In genomic region chr15:29039466-29040366, GRCh38 we compare ENCODE assay signal across 15 cellular contexts.
A peak's percentile ranks its signal among the peaks of the same experiment; 100 is the strongest.
DNase-seq lines count a peak whose midpoint lies in the region; ATAC-seq and TF ChIP-seq lines count a peak whose summit lies in the region.
"Had no signal": no experiment of that assay in that cellular context is flagged by ENCODE, and none has a peak within 500 bp of the region (broad histone marks: within the 10 kb centered on the region; RNA-seq: fewer than 3 reads in every experiment).

No MANE protein-coding gene starts in this region.

- H3K27ac Mint-ChIP-seq in CD8-positive, alpha-beta T cell = peak overlapping the region; percentile 75
- peak overlapping the region in 6 of 9 donors; percentile 4 to 61 (median 38) for H3K27ac Mint-ChIP-seq in naive thymus-derived CD4-positive, alpha-beta T cell

- no peaks in the 10 kb centered on the region for H3K9me3 Mint-ChIP-seq in CD8-positive, alpha-beta T cell
- no peaks in the 10 kb centered on the region for H3K9me3 Mint-ChIP-seq in naive thymus-derived CD4-positive, alpha-beta T cell
- H3K9me3 Mint-ChIP-seq: T-cell had no signal

- POLR2A ChIA-PET in CD8-positive, alpha-beta T cell (lab: Charles Lee) = interaction anchor here (0.5 kb wide), 1 partner anchor 12 kb away, joined by 3 read pairs; no protein-coding TSS in a partner anchor
- POLR2A ChIA-PET in naive thymus-derived CD4-positive, alpha-beta T cell (lab: Charles Lee) = no interaction called here

- H3K4me1 Mint-ChIP-seq in CD8-positive, alpha-beta T cell (ENCODE audit: low read depth) = peaks cover 72% of the 10 kb centered on the region
- H3K4me1 Mint-ChIP-seq in naive thymus-derived CD4-positive, alpha-beta T cell = peaks cover 14 to 95% (median 82%) of the 10 kb centered on the region in 7 donors

- peak in 1 of 7 experiments; percentile 42 for DNase-seq in CD8-positive, alpha-beta T cell
- peak; percentile 12 for DNase-seq in KBM-7
- DNase-seq in astrocyte of the hippocampus (ENCODE audit: low read depth, low spot score) = peak; percentile 87
- no peak for DNase-seq in naive thymus-derived CD4-positive, alpha-beta T cell
- DNase-seq in thyroid gland = no peak
- DNase-seq in NCI-H2227 (lab: John Stamatoyannopoulos, UW; ENCODE audit: unreplicated experiment) = no peak
- no peak for DNase-seq in WERI-Rb-1
- DNase-seq: central memory CD4-positive, alpha-beta T cell; NCI-H2081; NCI-H774; stimulated activated CD4-positive, alpha-beta T cell treated with anti-CD3 and anti-CD28 coated beads, Interleukin-12 subunit alpha, Interleukin-12 subunit beta, amount 100 ng/mL, for 4 hours; T-cell; trophoblast cell had no signal

- no peak for TF ChIP-seq POLR2A in thyroid gland (IDR thresholded peaks at IDR 0.05)

- H3K27me3 Mint-ChIP-seq in CD8-positive, alpha-beta T cell (ENCODE audit: low read depth) = no peaks in the 10 kb centered on the region
- no peaks in the 10 kb centered on the region for H3K27me3 Mint-ChIP-seq in naive thymus-derived CD4-positive, alpha-beta T cell
- H3K27me3 Mint-ChIP-seq: T-cell had no signal

- H3K4me1 ChIP-seq in CD8-positive, alpha-beta T cell (ENCODE audit: insufficient read depth, low read length) = peaks cover 41% of the 10 kb centered on the region
- H3K4me1 ChIP-seq in naive thymus-derived CD4-positive, alpha-beta T cell (ENCODE audit: control insufficient read depth in 2 of 2, insufficient read depth in 2 of 2, low read length in 2 of 2) = peaks cover 11 to 19% of the 10 kb centered on the region in 2 donors
- H3K4me1 ChIP-seq in thyroid gland = no peaks in the 10 kb centered on the region

- H3K36me3 ChIP-seq in CD8-positive, alpha-beta T cell (ENCODE audit: insufficient read depth, low read length) = no peaks in the 10 kb centered on the region
- H3K36me3 ChIP-seq in naive thymus-derived CD4-positive, alpha-beta T cell (ENCODE audit: control insufficient read depth in 2 of 3, insufficient read depth in 3 of 3, low read length in 3 of 3) = peaks cover 0 to 4% (median 0%) of the 10 kb centered on the region in 3 experiments
- H3K36me3 ChIP-seq in thyroid gland (no peaks in the 10 kb centered on the region), WERI-Rb-1 (no peaks in the 10 kb centered on the region)

- H3K9me3 ChIP-seq in CD8-positive, alpha-beta T cell (ENCODE audit: low read length) = no peaks in the 10 kb centered on the region
- no peaks in the 10 kb centered on the region for H3K9me3 ChIP-seq in naive thymus-derived CD4-positive, alpha-beta T cell (ENCODE audit: control insufficient read depth in 2 of 3, low read length in 3 of 3)
- H3K9me3 ChIP-seq in thyroid gland (no peaks in the 10 kb centered on the region), WERI-Rb-1 (ENCODE audit: severe bottlenecking) (no peaks in the 10 kb centered on the region)

- no peaks in the 10 kb centered on the region for H3K27me3 ChIP-seq in CD8-positive, alpha-beta T cell (ENCODE audit: insufficient read depth, low read length)
- no peaks in the 10 kb centered on the region for H3K27me3 ChIP-seq in naive thymus-derived CD4-positive, alpha-beta T cell (ENCODE audit: control insufficient read depth in 2 of 2, insufficient read depth in 2 of 2, low read length in 2 of 2)
- H3K27me3 ChIP-seq in thyroid gland (no peaks in the 10 kb centered on the region), WERI-Rb-1 (ENCODE audit: insufficient read depth, low read depth, severe bottlenecking) (no peaks in the 10 kb centered on the region)

- CTCF ChIA-PET in CD8-positive, alpha-beta T cell (lab: Charles Lee) = interaction anchor here (1.7 kb wide), 1 partner anchor 49 kb away, joined by 4 read pairs; no protein-coding TSS in a partner anchor
- CTCF ChIA-PET in naive thymus-derived CD4-positive, alpha-beta T cell (lab: Charles Lee) = no interaction called here

- intact Hi-C loops in CD8-positive, alpha-beta T cell (cut with DNase I, micrococcal nuclease) = no loop called here
- intact Hi-C loops in naive thymus-derived CD4-positive, alpha-beta T cell (cut with micrococcal nuclease) = no loop called here
- intact Hi-C loops in thyroid gland (cut with DNase I) = no loop called here

- no peak for TF ChIP-seq CTCF in CD8-positive, alpha-beta T cell (IDR thresholded peaks at IDR 0.05)
- TF ChIP-seq CTCF in thyroid gland (IDR thresholded peaks at IDR 0.05) (no peak), WERI-Rb-1 (IDR thresholded peaks at IDR 0.05; ENCODE audit: low read depth, low read length) (no peak)

- WGBS in thyroid gland, 2 donors = 81 to 85% methylated on average over 13 of the region's 13 CpGs

- no peak overlapping the region for H3K4me3 ChIP-seq in CD8-positive, alpha-beta T cell (ENCODE audit: low read depth, low read length)
- no peak overlapping the region for H3K4me3 ChIP-seq in naive thymus-derived CD4-positive, alpha-beta T cell (ENCODE audit: low read length)
- H3K4me3 ChIP-seq in thyroid gland (replicated peaks in 1 of 3) = no peak overlapping the region
- H3K4me3 ChIP-seq in WERI-Rb-1 (ENCODE audit: low read depth, low read length) = no peak overlapping the region

- H3K4me3 Mint-ChIP-seq in CD8-positive, alpha-beta T cell = peak overlapping the region; percentile 29
- H3K4me3 Mint-ChIP-seq in naive thymus-derived CD4-positive, alpha-beta T cell = peak overlapping the region in 5 of 10 donors; percentile 8 to 44 (median 12)

- peaks cover 8% of the 10 kb centered on the region for H3K36me3 Mint-ChIP-seq in CD8-positive, alpha-beta T cell
- peaks cover 0 to 22% (median 9%) of the 10 kb centered on the region in 5 donors for H3K36me3 Mint-ChIP-seq in naive thymus-derived CD4-positive, alpha-beta T cell
- H3K36me3 Mint-ChIP-seq: T-cell had no signal

- in situ Hi-C loops in KBM-7 (cut with MboI; ENCODE audit: low pct_unique_long_range_greater_than_20kb, low sequenced_read_pairs) = loop anchor here (25.0 kb wide), 1 partner anchor 102 kb away; no protein-coding TSS in a partner anchor

- ATAC-seq in CD8-positive, alpha-beta T cell = peak; percentile 57
- ATAC-seq in naive thymus-derived CD4-positive, alpha-beta T cell = peak; percentile 32
- no peak for ATAC-seq in HG02973 (IDR thresholded peaks at IDR 0.05; ENCODE audit: unreplicated experiment)
- ATAC-seq: T-cell had no signal

- no peak overlapping the region for H3K27ac ChIP-seq in CD8-positive, alpha-beta T cell (ENCODE audit: low read depth, low read length)
- no peak overlapping the region for H3K27ac ChIP-seq in naive thymus-derived CD4-positive, alpha-beta T cell (ENCODE audit: low read depth, low read length)
- H3K27ac ChIP-seq in thyroid gland = no peak overlapping the region
- no peak overlapping the region for H3K27ac ChIP-seq in WERI-Rb-1
- H3K27ac ChIP-seq: HL-60 had no signal

Comparison
In these comparisons a context has a peak if more than half of its experiments do, and no peak if none do; other contexts are left out.
1. DNase-seq: peak in KBM-7 (single experiment) and astrocyte of the hippocampus (single experiment); none in naive thymus-derived CD4-positive, alpha-beta T cell (0 of 9), thyroid gland (0 of 2), NCI-H2227 (single experiment) and WERI-Rb-1 (single experiment).